ENCODE assay signal across 8 cellular contexts in the genomic region with DNA sequence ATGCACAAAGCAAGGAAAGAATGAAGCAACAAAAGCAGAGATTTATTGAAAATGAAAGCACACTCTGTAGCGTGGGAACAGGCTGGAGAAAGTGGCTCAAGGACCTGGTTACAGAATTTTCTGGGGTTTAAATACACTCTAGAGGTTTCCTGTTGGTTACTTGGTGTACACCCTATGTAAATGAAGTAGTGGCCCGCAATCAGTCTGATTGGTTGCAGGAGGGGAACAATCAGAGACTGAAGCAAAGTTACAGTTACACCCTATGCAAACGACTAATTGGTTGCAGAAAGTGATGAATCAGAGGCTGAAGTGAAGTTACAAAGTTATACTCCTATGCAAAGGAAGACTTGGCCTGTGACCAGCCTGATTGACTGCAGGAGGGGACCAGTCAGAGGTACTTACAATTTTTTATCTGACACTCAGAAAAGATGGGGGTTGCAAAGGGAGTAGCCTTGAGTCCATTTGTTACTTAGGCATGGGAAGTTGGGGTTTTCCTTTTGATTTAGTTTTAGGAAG. TPM values are rescaled to one million over a fixed set of nuclear protein-coding genes. Genes with fewer than 3 reads are reported as not detected.
A peak's percentile ranks its signal among the peaks of the same experiment; 100 is the strongest.
DNase-seq lines count a peak whose midpoint lies in the region; ATAC-seq and TF ChIP-seq lines count a peak whose summit lies in the region.

No MANE protein-coding gene starts in this region.

- ATAC-seq in GM19438 (IDR thresholded peaks at IDR 0.05; ENCODE audit: low read depth, unreplicated experiment) (peak; percentile 60), HG03469 (IDR thresholded peaks at IDR 0.05; ENCODE audit: unreplicated experiment) (peak; percentile 76), esophagus mucosa (peak; percentile 83)

- peak; percentile 74 for DNase-seq in AG10803 (ENCODE audit: low read depth)
- peak; percentile 19 for DNase-seq in activated CD4-positive, alpha-beta T cell treated with anti-CD3 and anti-CD28 coated beads for 1 hour
- DNase-seq in stimulated activated CD4-positive, alpha-beta T cell treated with anti-CD3 and anti-CD28 coated beads, Interleukin-2, amount 100 ng/mL, for 48 hours, result peak; percentile 18 to 28
- no peak for DNase-seq in HPDE6-E6E7 (ENCODE audit: extremely low spot score)
- no peak for DNase-seq in iPS-NIHi7 (ENCODE audit: extremely low spot score)

- peak overlapping the region; percentile 33 for H3K4me3 ChIP-seq in AG10803 (ENCODE audit: low read length)

- no peak for TF ChIP-seq CTCF in AG10803 (conservative IDR thresholded peaks at IDR 0.05; ENCODE audit: low read length)

RNA-seq across cellular contexts. Expression of a gene that starts 3.6 kb away (rescaled TPM):
- 199 TPM for total RNA-seq in esophagus mucosa

Comparison
In these comparisons a context has a peak if more than half of its experiments do, and no peak if none do; other contexts are left out.
1. DNase-seq: peak in AG10803 (single experiment), activated CD4-positive, alpha-beta T cell treated with anti-CD3 and anti-CD28 coated beads for 1 hour (single experiment) and stimulated activated CD4-positive, alpha-beta T cell treated with anti-CD3 and anti-CD28 coated beads, Interleukin-2, amount 100 ng/mL, for 48 hours (2 of 2); none in HPDE6-E6E7 (single experiment) and iPS-NIHi7 (single experiment).
2. Peak in every context shown above with its lines, with median percentiles within 50 percentile points of each other: ATAC-seq.